ENCODE assay signal across 13 cellular contexts in the genomic region with DNA sequence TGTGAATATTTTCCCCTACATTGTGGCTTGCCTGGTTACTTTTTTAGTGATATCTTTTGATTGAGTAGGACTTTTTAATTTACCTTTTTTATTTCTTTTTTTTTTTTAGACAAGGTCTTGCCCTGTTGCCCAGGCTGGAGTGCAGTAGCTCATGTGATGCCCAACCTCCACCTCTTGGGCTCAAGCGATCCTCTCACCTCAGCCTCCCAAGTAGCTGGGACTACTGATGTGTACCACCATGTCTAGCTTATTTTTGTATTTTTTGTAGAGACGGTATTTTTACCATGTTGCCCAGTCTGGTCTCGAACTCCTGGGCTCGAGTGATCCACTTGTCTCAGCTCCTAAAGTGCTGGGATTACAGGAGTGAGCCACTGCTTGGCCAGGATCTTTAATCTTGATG.
"Had no signal": no experiment of that assay in that cellular context is flagged by ENCODE, and none has a peak within 500 bp of the region (broad histone marks: within the 10 kb centered on the region; RNA-seq: fewer than 3 reads in every experiment).

No MANE protein-coding gene starts in this region.

- ATAC-seq: right cardiac atrium; stimulated activated naive B cell treated with anti-CD40 and anti-IgM and Interleukin-4, amounts not matched to agents 10 μg/mL and 1 μg/mL and 100 μg/mL, for 72 hours had no signal

- H3K27me3 Mint-ChIP-seq: stimulated activated naive B cell treated with anti-CD40 and anti-IgM and Interleukin-4, amounts not matched to agents 10 μg/mL and 1 μg/mL and 100 μg/mL, for 72 hours had no signal

- H3K9me3 Mint-ChIP-seq: dendritic cell treated with granulocyte-macrophage colony-stimulating factor and Interleukin-4, amounts not matched to agents 40 ng/mL and 50 ng/mL, for 4 days had no signal

- H3K27ac ChIP-seq: SK-N-MC had no signal

- DNase-seq: activated CD4-positive, CD25-positive, alpha-beta regulatory T cell; activated gamma-delta T cell; central memory CD4-positive, alpha-beta T cell; hippocampal formation; kidney glomerular epithelial cell; right cardiac atrium; spleen; stimulated activated CD4-positive, alpha-beta T cell treated with anti-CD3 and anti-CD28 coated beads, Interleukin-1b, Interleukin-23, amount 100 ng/mL, for 48 hours; stimulated activated naive B cell treated with anti-CD40 and anti-IgM and Interleukin-4, amounts not matched to agents 10 μg/mL and 1 μg/mL and 100 μg/mL, for 72 hours; T-helper 1 cell; trophoblast cell had no signal

- H3K27ac Mint-ChIP-seq: stimulated activated naive B cell treated with anti-CD40 and anti-IgM and Interleukin-4, amounts not matched to agents 10 μg/mL and 1 μg/mL and 100 μg/mL, for 72 hours had no signal

- H3K36me3 ChIP-seq: spleen had no signal

- H3K27me3 ChIP-seq: spleen had no signal

- H3K9me3 ChIP-seq: spleen had no signal

- H3K4me3 Mint-ChIP-seq: dendritic cell treated with granulocyte-macrophage colony-stimulating factor and Interleukin-4, amounts not matched to agents 40 ng/mL and 50 ng/mL, for 4 days; stimulated activated naive B cell treated with anti-CD40 and anti-IgM and Interleukin-4, amounts not matched to agents 10 μg/mL and 1 μg/mL and 100 μg/mL, for 72 hours had no signal

- H3K4me3 ChIP-seq: SK-N-MC, spleen had no signal
